37 cellular contexts compared by ENCODE assay signal in the genomic region with DNA sequence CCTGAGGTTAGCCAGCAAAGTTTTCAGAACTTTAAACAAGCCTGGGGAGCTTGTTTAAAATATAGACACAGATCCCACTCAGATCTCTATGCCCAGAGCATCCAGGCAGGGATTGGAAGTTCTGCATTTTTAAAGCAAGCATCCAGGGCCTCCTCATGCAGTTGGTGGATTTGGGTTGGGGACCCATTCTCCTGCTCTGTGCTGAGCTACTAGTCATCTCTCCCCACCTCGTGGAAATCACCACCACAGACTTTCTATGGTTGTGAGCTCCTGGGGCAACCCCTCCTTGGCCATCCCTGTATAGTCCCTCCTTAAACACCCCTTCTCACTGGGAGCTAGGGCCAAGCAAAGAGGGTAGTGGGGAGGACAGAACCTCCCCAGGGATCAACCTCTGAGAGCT.
"Had no signal": no experiment of that assay in that cellular context is flagged by ENCODE, and none has a peak within 500 bp of the region (broad histone marks: within the 10 kb centered on the region; RNA-seq: fewer than 3 reads in every experiment).

No MANE protein-coding gene starts in this region.

- H3K27ac Mint-ChIP-seq: activated B cell treated with CpG ODN at 0.5 μM for 24 hours; activated CD4-positive, alpha-beta memory T cell treated with anti-CD3 and anti-CD28 coated beads for 36 hours; activated CD4-positive, alpha-beta T cell treated with anti-CD3 and anti-CD28 coated beads, Interleukin-2, amount 10 ng/mL, durations not matched to agents 24 days and 14 days; activated CD8-positive, alpha-beta T cell treated with anti-CD3 and anti-CD28 coated beads for 36 hours; activated naive CD4-positive, alpha-beta T cell treated with anti-CD3 and anti-CD28 coated beads for 36 hours; activated naive CD4-positive, alpha-beta T cell treated with anti-CD3 and anti-CD28 coated beads, Interleukin-2, amount 50 U/mL, for 72 hours; activated naive CD8-positive, alpha-beta T cell treated with anti-CD3 and anti-CD28 coated beads for 36 hours; activated T-cell treated with anti-CD3 and anti-CD28 coated beads, Interleukin-2, amount 50 U/mL, for 72 hours; activated T-helper 1 cell treated with anti-CD3 and anti-CD28 coated beads, Interleukin-12 subunit alpha, Interleukin-12 subunit beta, Interleukin-2, Interleukin-4 antibody, amounts not matched to agents 30 ng/mL and 10 ng/mL and 1 ng/mL, durations not matched to agents 14 hours and 24 hours and 36 hours; activated T-helper 17 cell treated with anti-CD3 and anti-CD28 coated beads, Interleukin-2, amount 50 U/mL, for 72 hours; T-helper 1 cell treated with Interleukin-12 subunit alpha and Interleukin-12 subunit beta and Interleukin-4 antibody, amounts not matched to agents 30 μg/mL and 1 μg/mL, for 36 hours; T-helper 2 cell treated with Interferon-gamma antibody and Interleukin-4, amounts not matched to agents 5 μg/mL and 100 μg/mL, for 36 hours had no signal

- H3K4me1 Mint-ChIP-seq: activated T-helper 17 cell treated with anti-CD3 and anti-CD28 coated beads, Interleukin-2, amount 50 U/mL, for 72 hours had no signal

- H3K27ac ChIP-seq: adrenal gland, body of pancreas, brain microvascular endothelial cell, breast epithelium, VCaP had no signal

- H3K36me3 ChIP-seq: adrenal gland, brain microvascular endothelial cell, breast epithelium had no signal

- FAIRE-seq: astrocyte, TTC549 had no signal

- H3K4me3 Mint-ChIP-seq: activated B cell treated with CpG ODN at 0.5 μM for 24 hours; activated CD4-positive, alpha-beta memory T cell treated with anti-CD3 and anti-CD28 coated beads for 36 hours; activated CD4-positive, alpha-beta T cell treated with anti-CD3 and anti-CD28 coated beads, Interleukin-2, amount 10 ng/mL, durations not matched to agents 24 days and 14 days; activated CD8-positive, alpha-beta T cell treated with anti-CD3 and anti-CD28 coated beads for 36 hours; activated naive CD4-positive, alpha-beta T cell treated with anti-CD3 and anti-CD28 coated beads for 36 hours; activated naive CD8-positive, alpha-beta T cell treated with anti-CD3 and anti-CD28 coated beads for 36 hours; activated T-cell treated with anti-CD3 and anti-CD28 coated beads, Interleukin-2, amount 50 U/mL, for 4 hours; activated T-cell treated with anti-CD3 and anti-CD28 coated beads, Interleukin-2, amount 50 U/mL, for 72 hours; activated T-helper 1 cell treated with anti-CD3 and anti-CD28 coated beads, Interleukin-12 subunit alpha, Interleukin-12 subunit beta, Interleukin-2, Interleukin-4 antibody, amounts not matched to agents 30 ng/mL and 10 ng/mL and 1 ng/mL, durations not matched to agents 14 hours and 24 hours and 36 hours; activated T-helper 17 cell treated with anti-CD3 and anti-CD28 coated beads, Interleukin-2, amount 50 U/mL, for 72 hours; central memory CD8-positive, alpha-beta T cell; T-helper 1 cell treated with Interleukin-12 subunit alpha and Interleukin-12 subunit beta and Interleukin-4 antibody, amounts not matched to agents 30 μg/mL and 1 μg/mL, for 36 hours; T-helper 2 cell treated with Interferon-gamma antibody and Interleukin-4, amounts not matched to agents 5 μg/mL and 100 μg/mL, for 36 hours had no signal

- H3K4me3 ChIP-seq: adrenal gland, body of pancreas, breast epithelium had no signal

- H3K36me3 Mint-ChIP-seq: activated CD4-positive, alpha-beta memory T cell treated with anti-CD3 and anti-CD28 coated beads for 36 hours; activated naive CD4-positive, alpha-beta T cell treated with anti-CD3 and anti-CD28 coated beads, Interleukin-2, amount 50 U/mL, for 72 hours; activated naive CD8-positive, alpha-beta T cell treated with anti-CD3 and anti-CD28 coated beads for 36 hours had no signal

- H3K9me3 ChIP-seq: adrenal gland, body of pancreas, breast epithelium had no signal

- ATAC-seq: activated CD8-positive, alpha-beta T cell treated with anti-CD3 and anti-CD28 coated beads for 36 hours; activated naive CD4-positive, alpha-beta T cell treated with anti-CD3 and anti-CD28 coated beads, Interleukin-2, amount 50 U/mL, for 72 hours; activated T-cell treated with anti-CD3 and anti-CD28 coated beads, Interleukin-2, amount 50 U/mL, for 4 hours; activated T-helper 17 cell treated with anti-CD3 and anti-CD28 coated beads, Interleukin-2, amount 50 U/mL, for 72 hours; body of pancreas had no signal

- H3K27me3 ChIP-seq: body of pancreas, breast epithelium had no signal

- DNase-seq: activated B cell treated with CpG ODN at 0.5 μM for 24 hours; activated CD4-positive, alpha-beta memory T cell treated with anti-CD3 and anti-CD28 coated beads for 36 hours; activated CD4-positive, alpha-beta T cell treated with anti-CD3 and anti-CD28 coated beads for 4 hours; activated CD4-positive, alpha-beta T cell treated with anti-CD3 and anti-CD28 coated beads, Interleukin-2, amount 10 ng/mL, durations not matched to agents 24 days and 14 days; activated CD4-positive, alpha-beta T cell treated with anti-CD3 and anti-CD28 coated beads, Interleukin-2, amount 50 U/mL, for 1 hour; activated CD4-positive, alpha-beta T cell treated with anti-CD3 and anti-CD28 coated beads, Interleukin-2, amount 50 U/mL, for 4 hours; activated CD4-positive, CD25-positive, alpha-beta regulatory T cell treated with anti-CD3 and anti-CD28 coated beads, Interleukin-2, amount 50 U/mL, for 72 hours; activated CD8-positive, alpha-beta memory T cell treated with anti-CD3 and anti-CD28 coated beads, Interleukin-2, amount 50 U/mL, for 4 hours; activated CD8-positive, alpha-beta T cell treated with anti-CD3 and anti-CD28 coated beads for 36 hours; activated effector memory CD4-positive, alpha-beta T cell treated with anti-CD3 and anti-CD28 coated beads, Interleukin-2, amount 50 U/mL, for 16 hours; activated gamma-delta T cell treated with Interleukin-2 at 50 U/mL for 16 hours; activated naive CD4-positive, alpha-beta T cell; activated naive CD4-positive, alpha-beta T cell treated with anti-CD3 and anti-CD28 coated beads for 36 hours; activated naive CD4-positive, alpha-beta T cell treated with anti-CD3 and anti-CD28 coated beads, Interleukin-2, amount 50 U/mL, for 16 hours; activated naive CD8-positive, alpha-beta T cell treated with anti-CD3 and anti-CD28 coated beads for 36 hours; activated T-cell treated with anti-CD3 and anti-CD28 coated beads for 4 hours; activated T-cell treated with anti-CD3 and anti-CD28 coated beads, Interleukin-2, amount 50 U/mL, for 1 hour; activated T-cell treated with anti-CD3 and anti-CD28 coated beads, Interleukin-2, amount 50 U/mL, for 4 hours; adrenal gland; amniotic stem cell; brain microvascular endothelial cell; SW 1271; T-helper 1 cell; T-helper 2 cell; T-helper 9 cell had no signal

- H3K9me3 Mint-ChIP-seq: activated B cell treated with CpG ODN at 0.5 μM for 24 hours; activated CD4-positive, alpha-beta memory T cell treated with anti-CD3 and anti-CD28 coated beads for 36 hours; activated CD4-positive, alpha-beta T cell treated with anti-CD3 and anti-CD28 coated beads, Interleukin-2, amount 10 ng/mL, durations not matched to agents 24 days and 14 days; activated CD8-positive, alpha-beta T cell treated with anti-CD3 and anti-CD28 coated beads for 36 hours; activated naive CD4-positive, alpha-beta T cell treated with anti-CD3 and anti-CD28 coated beads for 36 hours; activated naive CD4-positive, alpha-beta T cell treated with anti-CD3 and anti-CD28 coated beads, Interleukin-2, amount 50 U/mL, for 72 hours; activated naive CD8-positive, alpha-beta T cell treated with anti-CD3 and anti-CD28 coated beads for 36 hours; activated T-cell treated with anti-CD3 and anti-CD28 coated beads, Interleukin-2, amount 50 U/mL, for 4 hours; activated T-cell treated with anti-CD3 and anti-CD28 coated beads, Interleukin-2, amount 50 U/mL, for 72 hours; activated T-helper 1 cell treated with anti-CD3 and anti-CD28 coated beads, Interleukin-12 subunit alpha, Interleukin-12 subunit beta, Interleukin-2, Interleukin-4 antibody, amounts not matched to agents 30 ng/mL and 10 ng/mL and 1 ng/mL, durations not matched to agents 14 hours and 24 hours and 36 hours; activated T-helper 17 cell treated with anti-CD3 and anti-CD28 coated beads, Interleukin-2, amount 50 U/mL, for 72 hours; central memory CD8-positive, alpha-beta T cell; T-helper 1 cell treated with Interleukin-12 subunit alpha and Interleukin-12 subunit beta and Interleukin-4 antibody, amounts not matched to agents 30 μg/mL and 1 μg/mL, for 36 hours; T-helper 2 cell treated with Interferon-gamma antibody and Interleukin-4, amounts not matched to agents 5 μg/mL and 100 μg/mL, for 36 hours had no signal
